In genomic region chr21:38660333-38661295, GRCh38 we compare ENCODE assay signal across 8 cellular contexts.
A peak's percentile ranks its signal among the peaks of the same experiment; 100 is the strongest.
DNase-seq lines count a peak whose midpoint lies in the region; ATAC-seq and TF ChIP-seq lines count a peak whose summit lies in the region.

No MANE protein-coding gene starts in this region.

- TF ChIP-seq EP300 in neural cell (conservative IDR thresholded peaks at IDR 0.05; ENCODE audit: poor library complexity, severe bottlenecking) = no peak

- peak overlapping the region; percentile 55 to 76 (median 66) for H3K4me3 ChIP-seq in BLaER1 treated with 17β-estradiol and CSF1 and Interleukin-3, amounts not matched to agents 10 nM and 100 nM
- peak overlapping the region; percentile 32 for H3K4me3 ChIP-seq in epithelial cell of esophagus (ENCODE audit: low read length)
- H3K4me3 ChIP-seq in neural cell (ENCODE audit: low read length) = peak overlapping the region; percentile 62

- peaks cover 61 to 100% (median 83%) of the 10 kb centered on the region in 11 experiments for H3K27me3 ChIP-seq in BLaER1 treated with 17β-estradiol and CSF1 and Interleukin-3, amounts not matched to agents 10 nM and 100 nM
- H3K27me3 ChIP-seq in neural cell (ENCODE audit: insufficient read depth, low read depth, low read length) = peaks cover 63% of the 10 kb centered on the region

- H3K27ac ChIP-seq in BLaER1 treated with 17β-estradiol and CSF1 and Interleukin-3, amounts not matched to agents 10 nM and 100 nM = 0 out of 22 replicates have a peak overlapping the region, but pooled peaks of 1 of the 11 experiments have one; percentile 22
- no peak overlapping the region for H3K27ac ChIP-seq in neural cell (ENCODE audit: low read length)

- H3K9me2 ChIP-seq in neural cell (ENCODE audit: insufficient read depth, low read length) = no peaks in the 10 kb centered on the region

- no peaks in the 10 kb centered on the region for H3F3A ChIP-seq in neural cell (ENCODE audit: insufficient read depth, low read length, poor library complexity, severe bottlenecking)

- H3K9me3 ChIP-seq in BLaER1 treated with 17β-estradiol and CSF1 and Interleukin-3, amounts not matched to agents 10 nM and 100 nM (replicated peaks in 1 of 11) = no peaks in the 10 kb centered on the region; a peak in 1 of 22 replicates
- H3K9me3 ChIP-seq in neural cell (ENCODE audit: low read length) = no peaks in the 10 kb centered on the region

- peaks cover 0 to 16% (median 0%) of the 10 kb centered on the region in 11 experiments; a peak in 5 of 22 replicates for H4K20me1 ChIP-seq in BLaER1 treated with 17β-estradiol and CSF1 and Interleukin-3, amounts not matched to agents 10 nM and 100 nM
- no peaks in the 10 kb centered on the region for H4K20me1 ChIP-seq in neural cell (ENCODE audit: insufficient read depth)

- H3K36me3 ChIP-seq in BLaER1 treated with 17β-estradiol and CSF1 and Interleukin-3, amounts not matched to agents 10 nM and 100 nM = no peaks in the 10 kb centered on the region
- H3K36me3 ChIP-seq in neural cell (ENCODE audit: insufficient read depth, low read length) = no peaks in the 10 kb centered on the region

- ATAC-seq in GM21447 (IDR thresholded peaks at IDR 0.05; ENCODE audit: unreplicated experiment) (no peak), HG03457 (IDR thresholded peaks at IDR 0.05; ENCODE audit: unreplicated experiment) (no peak)

- H3K79me2 ChIP-seq in neural cell (replicated peaks; ENCODE audit: insufficient read depth, low read length) = no peaks in the 10 kb centered on the region

- peak overlapping the region; percentile 93 to 99 (median 96) for H3K4me2 ChIP-seq in BLaER1 treated with 17β-estradiol and CSF1 and Interleukin-3, amounts not matched to agents 10 nM and 100 nM
- no peak overlapping the region for H3K4me2 ChIP-seq in neural cell (ENCODE audit: low read length)

- H2AFZ ChIP-seq in neural cell (ENCODE audit: low read depth, low read length) = no peak overlapping the region

- peak overlapping the region in 10 of 11 experiments; percentile 15 to 62 (median 48); a peak in 17 of 22 replicates for H3K9ac ChIP-seq in BLaER1 treated with 17β-estradiol and CSF1 and Interleukin-3, amounts not matched to agents 10 nM and 100 nM
- H3K9ac ChIP-seq in neural cell (ENCODE audit: low read length) = no peak overlapping the region

- DNase-seq in NCI-H69 (lab: John Stamatoyannopoulos, UW) (peak; percentile 24), epithelial cell of esophagus (ENCODE audit: low read depth) (peak; percentile 23), A172 (ENCODE audit: low spot score) (no peak), NCI-H2081 treated with DMSO at 0.1 percent for 48 hours (lab: John Stamatoyannopoulos, UW) (no peak)

- TF ChIP-seq CTCF in epithelial cell of esophagus (IDR thresholded peaks at IDR 0.05; ENCODE audit: insufficient read depth, low read depth, low read length, missing control alignments) = no peak
- no peak for TF ChIP-seq CTCF in neural cell (IDR thresholded peaks at IDR 0.05; ENCODE audit: poor library complexity, severe bottlenecking)

- peaks cover 8 to 18% (median 16%) of the 10 kb centered on the region in 10 experiments; a peak in 19 of 20 replicates for H3K4me1 ChIP-seq in BLaER1 treated with 17β-estradiol and CSF1 and Interleukin-3, amounts not matched to agents 10 nM and 100 nM

- no peak for TF ChIP-seq RAD21 in neural cell (conservative IDR thresholded peaks at IDR 0.05)

TF ChIP-seq in neural cell, 6 proteins besides CTCF, POLR2A, EP300 and RAD21:
- TF ChIP-seq POLR2AphosphoS5 (IDR thresholded peaks at IDR 0.05) = peak; percentile 11
- TF ChIP-seq REST (IDR thresholded peaks at IDR 0.05; ENCODE audit: borderline replicate concordance) = no peak
- TF ChIP-seq MXI1 (conservative IDR thresholded peaks at IDR 0.05; ENCODE audit: poor library complexity, severe bottlenecking) = peak; percentile 44
TF ChIP-seq in neural cell: peak in this region for 2.

Comparison
In these comparisons a context has a peak if more than half of its experiments do, and no peak if none do; other contexts are left out.
1. DNase-seq: peak in NCI-H69 (single experiment) and epithelial cell of esophagus (single experiment); none in A172 (single experiment) and NCI-H2081 treated with DMSO at 0.1 percent for 48 hours (single experiment).
2. Peak in every context shown above with its lines, with median percentiles within 50 percentile points of each other: H3K4me3 ChIP-seq.